In genomic region chr6:111523484-111524166, GRCh38 we compare ENCODE assay signal across 23 cellular contexts. TPM values are rescaled to one million over a fixed set of nuclear protein-coding genes. Genes with fewer than 3 reads are reported as not detected.
DNase-seq lines count a peak whose midpoint lies in the region; ATAC-seq and TF ChIP-seq lines count a peak whose summit lies in the region.
"Had no signal": no experiment of that assay in that cellular context is flagged by ENCODE, and none has a peak within 500 bp of the region (broad histone marks: within the 10 kb centered on the region; RNA-seq: fewer than 3 reads in every experiment).

No MANE protein-coding gene starts in this region.

- no peak for DNase-seq in Panc1 (ENCODE audit: low read depth, low spot score)
- DNase-seq in left ventricle myocardium inferior, result no peak
- DNase-seq in psoas muscle, result no peak
- DNase-seq in left lobe of liver (ENCODE audit: low spot score), result no peak
- DNase-seq in activated T-helper 1 cell treated with anti-CD3 and anti-CD28 coated beads, Interleukin-12 subunit alpha, Interleukin-12 subunit beta, Interleukin-2, Interleukin-4 antibody, amounts not matched to agents 30 ng/mL and 10 ng/mL and 1 ng/mL, durations not matched to agents 14 hours and 24 hours and 36 hours (ENCODE audit: low spot score), result no peak
- DNase-seq: activated CD4-positive, CD25-positive, alpha-beta regulatory T cell; activated effector memory CD4-positive, alpha-beta T cell treated with Interleukin-2 at 50 U/mL for 16 hours; AML-193; Calu3; cerebellar nuclear complex; effector memory CD8-positive, alpha-beta T cell; KG1; kidney glomerular epithelial cell; NCI-H1048; NCI-H2171; NK-92 treated with Interleukin-12 subunit alpha and Interleukin-12 subunit beta, amount 100 ng/mL, for 24 hours; ovary; T-helper 2 cell; tibial artery had no signal

- no peak overlapping the region for H3K4me3 Mint-ChIP-seq in activated T-helper 1 cell treated with anti-CD3 and anti-CD28 coated beads, Interleukin-12 subunit alpha, Interleukin-12 subunit beta, Interleukin-2, Interleukin-4 antibody, amounts not matched to agents 30 ng/mL and 10 ng/mL and 1 ng/mL, durations not matched to agents 14 hours and 24 hours and 36 hours

- H3K9me3 Mint-ChIP-seq in activated T-helper 1 cell treated with anti-CD3 and anti-CD28 coated beads, Interleukin-12 subunit alpha, Interleukin-12 subunit beta, Interleukin-2, Interleukin-4 antibody, amounts not matched to agents 30 ng/mL and 10 ng/mL and 1 ng/mL, durations not matched to agents 14 hours and 24 hours and 36 hours, result peaks cover under 1% of the 10 kb centered on the region
- H3K9me3 Mint-ChIP-seq: effector memory CD8-positive, alpha-beta T cell had no signal

- H3K36me3 ChIP-seq in HEK293 (ENCODE audit: control insufficient read depth in 2 of 2, insufficient read depth in 1 of 2, low read length in 2 of 2), result no peaks in the 10 kb centered on the region
- no peaks in the 10 kb centered on the region for H3K36me3 ChIP-seq in Panc1 (ENCODE audit: control insufficient read depth, insufficient read depth, low read length)
- no peaks in the 10 kb centered on the region for H3K36me3 ChIP-seq in left ventricle myocardium inferior
- H3K36me3 ChIP-seq in psoas muscle (ENCODE audit: insufficient read depth in 1 of 2, low read depth in 1 of 2), result no peaks in the 10 kb centered on the region
- H3K36me3 ChIP-seq: ovary, tibial artery had no signal

- H3K9me3 ChIP-seq in HEK293 (ENCODE audit: control insufficient read depth, insufficient read depth, low read depth, low read length) (no peaks in the 10 kb centered on the region), Panc1 (ENCODE audit: control insufficient read depth, insufficient read depth, low read depth, low read length) (no peaks in the 10 kb centered on the region), left ventricle myocardium inferior (replicated peaks) (peaks cover 19% of the 10 kb centered on the region), psoas muscle (no peaks in the 10 kb centered on the region)
- H3K9me3 ChIP-seq: ovary, tibial artery had no signal

- H3K27me3 ChIP-seq in Panc1 (ENCODE audit: control insufficient read depth, insufficient read depth, low read length) (no peaks in the 10 kb centered on the region), left ventricle myocardium inferior (ENCODE audit: low read depth) (no peaks in the 10 kb centered on the region), psoas muscle (ENCODE audit: insufficient read depth in 3 of 3, low read length in 2 of 3) (no peaks in the 10 kb centered on the region)
- H3K27me3 ChIP-seq: ovary, tibial artery had no signal

- ATAC-seq in Panc1, result peak; percentile 18; the same call in 1 of the 2 replicates
- peak in 3 of 4 donors; percentile 28 to 37 (median 30) for ATAC-seq in psoas muscle
- no peak for ATAC-seq in left lobe of liver
- no peak for ATAC-seq in GM21447 (IDR thresholded peaks at IDR 0.05; ENCODE audit: unreplicated experiment)
- no peak for ATAC-seq in HG03439 (IDR thresholded peaks at IDR 0.05; ENCODE audit: unreplicated experiment)
- ATAC-seq: effector memory CD8-positive, alpha-beta T cell; GM12878 had no signal

- CTCF ChIA-PET in HEK293 (lab: Yijun Ruan, JAX), result interaction anchor here (0.6 kb wide), 1 partner anchor 166 kb away, joined by 3 read pairs; no protein-coding TSS in a partner anchor
- CTCF ChIA-PET in Panc1 (lab: Charles Lee), result no interaction called here

- H3K4me3 ChIP-seq in HEK293 (ENCODE audit: low read depth, low read length) (no peak overlapping the region), Panc1 (ENCODE audit: low read depth in 2 of 2, low read length in 2 of 2) (no peak overlapping the region), left ventricle myocardium inferior (no peak overlapping the region), psoas muscle (no peak overlapping the region)
- H3K4me3 ChIP-seq: GM12878, ovary, tibial artery had no signal

- H3K4me1 ChIP-seq in HEK293 (ENCODE audit: control insufficient read depth, insufficient read depth, low read length) (peaks cover 3% of the 10 kb centered on the region; the same call in 1 of the 2 replicates), Panc1 (ENCODE audit: control insufficient read depth, insufficient read depth, low read length) (peaks cover 10% of the 10 kb centered on the region; the same call in 1 of the 2 replicates), left ventricle myocardium inferior (peaks cover 26% of the 10 kb centered on the region), psoas muscle (peaks cover 18% of the 10 kb centered on the region)

- 30 to 47% (median 30%) methylated on average over 2 of the region's 2 CpGs for WGBS in psoas muscle, 3 donors

- peaks cover 3% of the 10 kb centered on the region for H3K36me3 Mint-ChIP-seq in activated T-helper 1 cell treated with anti-CD3 and anti-CD28 coated beads, Interleukin-12 subunit alpha, Interleukin-12 subunit beta, Interleukin-2, Interleukin-4 antibody, amounts not matched to agents 30 ng/mL and 10 ng/mL and 1 ng/mL, durations not matched to agents 14 hours and 24 hours and 36 hours (ENCODE audit: low read depth)

- H3K27ac ChIP-seq in HEK293 (ENCODE audit: extremely low read depth, low read depth, low read length), result no peak overlapping the region
- H3K27ac ChIP-seq in Panc1 (ENCODE audit: low read length), result peak overlapping the region; percentile 30; the same call in 1 of the 2 replicates
- H3K27ac ChIP-seq in left ventricle myocardium inferior (replicated peaks), result peak overlapping the region; percentile 42
- peak overlapping the region; percentile 2 for H3K27ac ChIP-seq in psoas muscle

- H3K4me1 Mint-ChIP-seq in activated T-helper 1 cell treated with anti-CD3 and anti-CD28 coated beads, Interleukin-12 subunit alpha, Interleukin-12 subunit beta, Interleukin-2, Interleukin-4 antibody, amounts not matched to agents 30 ng/mL and 10 ng/mL and 1 ng/mL, durations not matched to agents 14 hours and 24 hours and 36 hours (ENCODE audit: low read depth), result peaks cover 34% of the 10 kb centered on the region

- no peak overlapping the region for H3K27ac Mint-ChIP-seq in activated T-helper 1 cell treated with anti-CD3 and anti-CD28 coated beads, Interleukin-12 subunit alpha, Interleukin-12 subunit beta, Interleukin-2, Interleukin-4 antibody, amounts not matched to agents 30 ng/mL and 10 ng/mL and 1 ng/mL, durations not matched to agents 14 hours and 24 hours and 36 hours

- no TSS peak for BruUV-seq in Panc1 (replicated peaks; lab: Mats Ljungman, UMichigan)

- intact Hi-C loops in Panc1 (cut with micrococcal nuclease; ENCODE audit: unreplicated experiment) (no loop called here), left ventricle myocardium inferior (cut with micrococcal nuclease) (no loop called here), psoas muscle (cut with DNase I) (no loop called here)
- intact Hi-C loops in activated T-helper 1 cell treated with anti-CD3 and anti-CD28 coated beads, Interleukin-12 subunit alpha, Interleukin-12 subunit beta, Interleukin-2, Interleukin-4 antibody, amounts not matched to agents 30 ng/mL and 10 ng/mL and 1 ng/mL, durations not matched to agents 14 hours and 24 hours and 36 hours (cut with micrococcal nuclease), result loop anchor here (2.0 kb wide), 1 partner anchor 37 kb away; no protein-coding TSS in a partner anchor

- POLR2A ChIA-PET in HEK293 (lab: Yijun Ruan, JAX) (interaction anchor here (1.5 kb wide), 1 partner anchor 29 kb away, joined by 4 read pairs; no protein-coding TSS in a partner anchor), Panc1 (lab: Charles Lee) (no interaction called here)

- no peaks in the 10 kb centered on the region for H3K27me3 Mint-ChIP-seq in activated T-helper 1 cell treated with anti-CD3 and anti-CD28 coated beads, Interleukin-12 subunit alpha, Interleukin-12 subunit beta, Interleukin-2, Interleukin-4 antibody, amounts not matched to agents 30 ng/mL and 10 ng/mL and 1 ng/mL, durations not matched to agents 14 hours and 24 hours and 36 hours (ENCODE audit: insufficient read depth)
- H3K27me3 Mint-ChIP-seq: effector memory CD8-positive, alpha-beta T cell had no signal

- in situ Hi-C loops in Panc1 (cut with HindIII; ENCODE audit: low pct_unique_long_range_greater_than_20kb, low sequenced_read_pairs), result no loop called here

- TF ChIP-seq CTCF in HEK293 (tag by site-specific recombination; IDR thresholded peaks at IDR 0.05) (no peak), Panc1 (IDR thresholded peaks at IDR 0.05) (no peak), left ventricle myocardium inferior (IDR thresholded peaks at IDR 0.05; ENCODE audit: borderline replicate concordance) (no peak), psoas muscle (IDR thresholded peaks at IDR 0.05) (no peak)

TF ChIP-seq in HEK293, 187 proteins besides CTCF, POLR2A, EP300 and RAD21:
- TF ChIP-seq IKZF3 (tag by site-specific recombination; IDR thresholded peaks at IDR 0.05) (peak; percentile 56; the same call in 1 of the 2 replicates), EGR2 (tag by site-specific recombination; IDR thresholded peaks at IDR 0.05; ENCODE audit: low read depth) (no peak), ZNF585B (tag by site-specific recombination; IDR thresholded peaks at IDR 0.05) (peak; percentile 31; the same call in 1 of the 2 replicates), ZNF600 (tag by site-specific recombination; IDR thresholded peaks at IDR 0.05) (peak; percentile 21; the same call in 1 of the 2 replicates), ZNF362 (tag by site-specific recombination; IDR thresholded peaks at IDR 0.05) (no peak)
TF ChIP-seq in HEK293: peak in this region for 3.

RNA-seq across cellular contexts. Expression of gene REV3L, which starts 40.6 kb away (rescaled TPM):
- total RNA-seq in Panc1 (2021; ENCODE audit: unreplicated experiment) (44.8 TPM), left ventricle myocardium inferior (12.5 TPM), psoas muscle (10 to 100 TPM; 18.8 to 36.3 (median 30.7) TPM), left lobe of liver (11.7 TPM)
- 13.6 TPM for polyA plus RNA-seq in Panc1 (2012; ENCODE audit: insufficient read length)
- 10 to 100 TPM in 2 of 3 donors, 1 to 10 TPM in 1; 9.0 to 11.6 (median 11.3) TPM for polyA plus RNA-seq in psoas muscle
- total RNA-seq in activated T-helper 1 cell treated with anti-CD3 and anti-CD28 coated beads, Interleukin-12 subunit alpha, Interleukin-12 subunit beta, Interleukin-2, Interleukin-4 antibody, amounts not matched to agents 30 ng/mL and 10 ng/mL and 1 ng/mL, durations not matched to agents 14 hours and 24 hours and 36 hours, result 18.3 and 23.3 TPM in 2 replicates

Comparison
In these comparisons a context has a peak if more than half of its experiments do, and no peak if none do; other contexts are left out.
1. ATAC-seq: peak in Panc1 (single experiment) and psoas muscle (3 of 4); none in left lobe of liver (single experiment), GM21447 (single experiment) and HG03439 (single experiment).